In the genomic region with DNA sequence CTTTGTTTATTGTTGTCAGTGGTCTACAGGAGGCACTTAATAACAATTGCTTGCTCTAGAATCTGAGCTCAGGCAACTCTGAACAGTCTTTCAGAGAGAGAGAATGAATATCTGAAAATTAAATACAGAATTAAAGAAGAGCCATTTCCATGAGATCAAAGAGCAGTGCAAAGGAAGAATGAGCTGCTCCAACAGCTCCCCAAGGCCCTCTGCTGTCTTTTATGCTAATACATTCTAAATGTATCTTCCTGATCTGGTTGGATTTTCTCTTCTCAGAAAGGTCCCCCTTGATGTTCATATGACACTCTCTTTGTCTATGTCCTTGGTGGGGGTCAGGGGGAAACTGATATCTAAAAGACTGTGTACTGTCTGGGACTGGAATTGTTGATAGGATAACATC, we compare ENCODE assay signal across 27 cellular contexts.
DNase-seq lines count a peak whose midpoint lies in the region; ATAC-seq and TF ChIP-seq lines count a peak whose summit lies in the region.
"Had no signal": no experiment of that assay in that cellular context is flagged by ENCODE, and none has a peak within 500 bp of the region (broad histone marks: within the 10 kb centered on the region; RNA-seq: fewer than 3 reads in every experiment).

No MANE protein-coding gene starts in this region.

- H3K9me2 ChIP-seq in OCI-LY7 (ENCODE audit: insufficient read depth, low read length), result no peaks in the 10 kb centered on the region

- ATAC-seq in HG02678 (IDR thresholded peaks at IDR 0.05; ENCODE audit: unreplicated experiment) (no peak), HG03439 (IDR thresholded peaks at IDR 0.05; ENCODE audit: unreplicated experiment) (no peak)
- ATAC-seq: activated naive CD4-positive, alpha-beta T cell treated with anti-CD3 and anti-CD28 coated beads, Interleukin-2, amount 50 U/mL, for 72 hours; activated T-cell treated with anti-CD3 and anti-CD28 coated beads, Interleukin-2, amount 50 U/mL, for 72 hours; foreskin keratinocyte; HCT116; left colon; naive thymus-derived CD8-positive, alpha-beta T cell; Panc1; stimulated activated naive CD8-positive, alpha-beta T cell treated with anti-CD3 and anti-CD28 coated beads, Interleukin-15, amount 100 ng/mL, for 72 hours had no signal

- no peak overlapping the region for H3K4me2 ChIP-seq in OCI-LY7 (ENCODE audit: low read length)

- no peaks in the 10 kb centered on the region for H3K4me1 ChIP-seq in OCI-LY7 (ENCODE audit: insufficient read depth, low read length, poor library complexity, severe bottlenecking)
- H3K4me1 ChIP-seq: colonic mucosa, foreskin keratinocyte, SJSA1 had no signal

- CTCF ChIA-PET in OCI-LY7 (lab: Charles Lee; ENCODE audit: unreplicated experiment), result no interaction called here

- peak overlapping the region; percentile 42; the same call in 1 of the 2 replicates for H2AFZ ChIP-seq in OCI-LY7 (ENCODE audit: low read length)

- H3K27ac ChIP-seq in OCI-LY7 (ENCODE audit: low read depth, low read length, poor library complexity, severe bottlenecking), result no peak overlapping the region
- H3K27ac ChIP-seq: colonic mucosa, foreskin keratinocyte, SJSA1, skin epidermis had no signal

- no peaks in the 10 kb centered on the region for H3K79me2 ChIP-seq in OCI-LY7 (ENCODE audit: insufficient read depth, low read depth, low read length)

- BruUV-seq in OCI-LY7 (replicated peaks; lab: Mats Ljungman, UMichigan), result no TSS peak

- H3K4me3 ChIP-seq in OCI-LY7 (ENCODE audit: low read depth, low read length, poor library complexity, severe bottlenecking), result no peak overlapping the region
- H3K4me3 ChIP-seq in choroid plexus epithelial cell (ENCODE audit: low read depth, low read length), result no peak overlapping the region
- H3K4me3 ChIP-seq: colonic mucosa, SJSA1, skin epidermis had no signal

- TF ChIP-seq CTCF in OCI-LY7 (conservative IDR thresholded peaks at IDR 0.05; ENCODE audit: low read length) (peak; percentile 19; the same call in 1 of the 2 replicates), choroid plexus epithelial cell (conservative IDR thresholded peaks at IDR 0.05; ENCODE audit: low read depth, low read length) (peak; percentile 59)

- POLR2A ChIA-PET in OCI-LY7 (lab: Charles Lee), result interaction anchor here (0.9 to 1.1 kb wide), 4 partner anchors 8 to 61 kb away, joined by 3 to 4 read pairs (median 3); no protein-coding TSS in a partner anchor

- DNase-seq in NCI-H1694 (lab: John Stamatoyannopoulos, UW) (peak; percentile 10), NCI-H1694 treated with DMSO at 0.1 percent for 48 hours (lab: John Stamatoyannopoulos, UW) (no peak), OCI-LY7 (ENCODE audit: low spot score) (peak; percentile 10), choroid plexus epithelial cell (ENCODE audit: low read depth) (peak; percentile 57), stromal cell of bone marrow (ENCODE audit: low read depth) (peak; percentile 3)
- no peak for DNase-seq in activated CD8-positive, alpha-beta memory T cell treated with anti-CD3 and anti-CD28 coated beads for 24 hours
- DNase-seq: activated CD4-positive, alpha-beta T cell treated with anti-CD3 and anti-CD28 coated beads for 1 hour; activated T-cell treated with anti-CD3 and anti-CD28 coated beads, Interleukin-2, amount 50 U/mL, for 72 hours; CD4-positive, CD25-positive, alpha-beta regulatory T cell; colonic mucosa; endodermal cell; foreskin keratinocyte; left colon; mesendoderm; MM.1S; naive thymus-derived CD8-positive, alpha-beta T cell; NCI-H187 treated with DMSO at 0.1 percent for 48 hours; NCI-H524 treated with DMSO at 0.1 percent for 48 hours; posterior cingulate gyrus; stimulated activated naive CD8-positive, alpha-beta T cell treated with anti-CD3 and anti-CD28 coated beads, Interleukin-15, amount 100 ng/mL, for 72 hours had no signal

- 0 out of 2 replicates have a peak, but pooled peaks cover 6% of the 10 kb centered on the region for H3K9me3 ChIP-seq in OCI-LY7 (ENCODE audit: low read length)
- H3K9me3 ChIP-seq: colonic mucosa, SJSA1 had no signal

- intact Hi-C loops in OCI-LY7 (cut with micrococcal nuclease; ENCODE audit: unreplicated experiment), result no loop called here

- H3K36me3 ChIP-seq in OCI-LY7 (ENCODE audit: insufficient read depth, low read length), result no peaks in the 10 kb centered on the region
- H3K36me3 ChIP-seq: colonic mucosa, SJSA1 had no signal

- no peaks in the 10 kb centered on the region for H4K20me1 ChIP-seq in OCI-LY7 (ENCODE audit: insufficient read depth, low read length)

Comparison
In these comparisons a context has a peak if more than half of its experiments do, and no peak if none do; other contexts are left out.
1. DNase-seq: peak in NCI-H1694 (single experiment), OCI-LY7 (single experiment), choroid plexus epithelial cell (single experiment) and stromal cell of bone marrow (single experiment); none in NCI-H1694 treated with DMSO at 0.1 percent for 48 hours (single experiment) and activated CD8-positive, alpha-beta memory T cell treated with anti-CD3 and anti-CD28 coated beads for 24 hours (single experiment).